Comparison of ENCODE assay signal across 9 cellular contexts in the genomic region with DNA sequence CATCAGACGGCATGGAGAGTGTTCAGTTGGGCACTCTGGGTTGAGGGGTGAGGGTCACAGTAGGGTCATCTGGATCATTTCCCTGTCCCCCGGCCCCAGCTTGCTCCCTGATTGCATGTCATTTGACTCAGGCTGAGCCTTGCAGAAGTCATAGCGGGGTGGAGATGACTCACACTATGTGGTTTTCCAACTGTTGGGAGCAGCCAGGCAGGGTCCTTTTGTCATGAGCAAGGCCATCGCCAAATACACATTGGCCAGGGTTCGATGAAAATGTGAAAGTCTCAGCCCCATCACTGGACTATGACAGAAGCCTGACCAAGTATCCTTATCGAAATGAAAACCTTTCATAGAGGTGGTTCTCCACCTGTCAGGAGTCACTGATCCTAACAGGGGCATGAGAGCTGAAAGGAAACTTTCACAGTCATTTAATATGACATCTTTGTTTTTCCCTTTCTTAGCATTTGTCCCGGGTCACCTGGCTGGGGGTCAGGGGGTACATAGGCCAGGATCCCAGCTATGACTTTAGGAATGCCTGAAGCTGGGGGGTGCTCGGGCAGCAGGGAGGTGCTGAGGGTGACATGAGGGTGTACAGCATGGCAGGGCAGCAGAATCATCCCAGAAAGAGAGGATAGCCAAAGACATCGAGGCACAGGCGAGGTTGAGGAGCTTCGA.
DNase-seq lines count a peak whose midpoint lies in the region; FAIRE-seq and TF ChIP-seq lines count a peak whose summit lies in the region.
"Had no signal": no experiment of that assay in that cellular context is flagged by ENCODE, and none has a peak within 500 bp of the region (broad histone marks: within the 10 kb centered on the region; RNA-seq: fewer than 3 reads in every experiment).

No MANE protein-coding gene starts in this region.

- no peak overlapping the region for H3K27ac ChIP-seq in Karpas-422 (ENCODE audit: low read length)

- no peaks in the 10 kb centered on the region for H3K27me3 ChIP-seq in Karpas-422 (ENCODE audit: low read length)

- no peak overlapping the region for H2AFZ ChIP-seq in Karpas-422 (ENCODE audit: low read length)

- H3K4me3 Mint-ChIP-seq in Calu3 (ENCODE audit: low read depth, unreplicated experiment) (no peak overlapping the region), osteocyte (ENCODE audit: unreplicated experiment) (no peak overlapping the region)

- CTCF ChIA-PET in Calu3 (lab: Charles Lee): no interaction called here

- H3K9ac ChIP-seq in Karpas-422 (ENCODE audit: low read length): no peak overlapping the region

- H3K27ac Mint-ChIP-seq in Calu3 (ENCODE audit: unreplicated experiment) (peak overlapping the region; percentile 88), osteocyte (ENCODE audit: unreplicated experiment) (no peak overlapping the region)

- no peaks in the 10 kb centered on the region for H3K79me2 ChIP-seq in Karpas-422 (ENCODE audit: low read length)

- peaks cover 58% of the 10 kb centered on the region for H3K4me1 ChIP-seq in Karpas-422 (ENCODE audit: low read length)

- no peaks in the 10 kb centered on the region for H3K9me2 ChIP-seq in Karpas-422 (replicated peaks; ENCODE audit: insufficient read depth, low read length)

- TF ChIP-seq CTCF in Calu3 (IDR thresholded peaks at IDR 0.05; ENCODE audit: unreplicated experiment): no peak
- TF ChIP-seq CTCF in osteocyte (IDR thresholded peaks at IDR 0.05): no peak
- no peak for TF ChIP-seq CTCF in D721Med (IDR thresholded peaks at IDR 0.05; ENCODE audit: insufficient read depth, missing control alignments)

- no peaks in the 10 kb centered on the region for H3K36me3 ChIP-seq in Karpas-422 (ENCODE audit: insufficient read depth, low read length)

- no peaks in the 10 kb centered on the region for H3K9me3 ChIP-seq in Karpas-422 (ENCODE audit: low read length)

- H3K9me3 Mint-ChIP-seq in Calu3 (ENCODE audit: low read depth, unreplicated experiment) (no peaks in the 10 kb centered on the region), osteocyte (ENCODE audit: unreplicated experiment) (no peaks in the 10 kb centered on the region)

- H3K4me1 Mint-ChIP-seq in Calu3 (ENCODE audit: low read depth, unreplicated experiment) (peaks cover 18% of the 10 kb centered on the region), osteocyte (ENCODE audit: unreplicated experiment) (peaks cover 46% of the 10 kb centered on the region)

- H3K36me3 Mint-ChIP-seq in Calu3 (ENCODE audit: insufficient read depth, unreplicated experiment) (no peaks in the 10 kb centered on the region), osteocyte (ENCODE audit: unreplicated experiment) (no peaks in the 10 kb centered on the region)

- FAIRE-seq in D721Med (lab: Jason Lieb, UNC): no peak
- FAIRE-seq: TTC549 had no signal

- intact Hi-C loops in Calu3 (cut with micrococcal nuclease; ENCODE audit: unreplicated experiment): no loop called here

- DNase-seq in Calu3 (no peak), NOMO-1 treated with dmso at 0.1 percent for 144 hours (lab: John Stamatoyannopoulos, UW; ENCODE audit: unreplicated experiment) (peak; percentile 60), ecto neural progenitor cell (ENCODE audit: low spot score) (peak; percentile 15), osteocyte (ENCODE audit: extremely low spot score, unreplicated experiment) (peak; percentile 62), SK-N-DZ (ENCODE audit: low spot score) (no peak), NCI-H187 treated with DMSO at 0.1 percent for 48 hours (lab: John Stamatoyannopoulos, UW) (no peak), Karpas-422 (no peak), D721Med (ENCODE audit: insufficient read length, low spot score) (no peak)

- no TSS peak for BruUV-seq in Calu3 (replicated peaks; lab: Mats Ljungman, UMichigan)

- H3K4me2 ChIP-seq in Karpas-422 (ENCODE audit: low read depth, low read length, poor library complexity, severe bottlenecking): no peak overlapping the region

- H4K20me1 ChIP-seq in Karpas-422 (ENCODE audit: insufficient read depth, low read depth, low read length): no peaks in the 10 kb centered on the region

- H3K27me3 Mint-ChIP-seq in Calu3 (ENCODE audit: unreplicated experiment): no peaks in the 10 kb centered on the region
- H3K27me3 Mint-ChIP-seq in osteocyte (ENCODE audit: unreplicated experiment): no peaks in the 10 kb centered on the region

- no peak overlapping the region for H3K4me3 ChIP-seq in Karpas-422 (ENCODE audit: low read length)

Comparison
In these comparisons a context has a peak if more than half of its experiments do, and no peak if none do; other contexts are left out.
1. DNase-seq: peak in NOMO-1 treated with dmso at 0.1 percent for 144 hours (single experiment), ecto neural progenitor cell (single experiment) and osteocyte (single experiment); none in Calu3 (single experiment), SK-N-DZ (single experiment), NCI-H187 treated with DMSO at 0.1 percent for 48 hours (single experiment), Karpas-422 (single experiment) and D721Med (single experiment).